ENCODE assay signal across 1 cellular context in the genomic region with DNA sequence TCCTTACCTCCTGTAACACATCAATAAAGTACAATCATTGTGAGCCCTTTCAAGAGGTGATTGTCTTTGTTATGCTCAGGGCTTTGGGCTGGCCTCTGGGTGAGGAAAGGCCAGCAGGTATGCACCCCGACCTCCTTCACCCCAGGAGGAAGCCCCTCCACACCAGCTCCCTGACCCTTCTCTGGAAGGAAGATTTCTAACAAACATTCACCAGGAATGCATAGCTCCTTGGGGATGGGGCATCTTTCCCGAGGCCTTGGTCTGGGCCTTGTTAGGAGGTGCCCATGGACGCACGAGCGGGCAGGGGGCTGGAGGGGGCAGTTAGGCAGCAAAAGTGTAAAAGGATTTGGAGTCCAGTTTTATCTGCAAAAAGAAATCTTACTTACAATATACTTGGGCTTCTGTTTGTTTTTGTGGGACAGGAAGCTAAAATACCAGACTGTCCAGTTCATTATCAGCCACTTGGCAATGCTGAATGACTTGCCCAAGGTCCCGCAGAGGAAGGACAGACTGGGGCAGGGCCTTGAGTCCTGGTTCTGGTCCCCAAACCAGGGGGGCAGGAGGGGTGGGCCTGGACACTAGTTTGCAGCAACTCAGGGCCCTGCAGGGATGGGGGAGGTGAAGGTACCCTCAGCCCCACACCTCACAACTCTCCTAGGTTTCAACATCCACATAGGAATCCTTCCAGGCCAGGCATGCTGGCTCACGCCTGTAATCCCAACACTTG.
TF ChIP-seq lines count a peak whose summit lies in the region.

No MANE protein-coding gene starts in this region.

TF ChIP-seq in HepG2, 621 proteins besides CTCF, POLR2A, EP300 and RAD21:
- TF ChIP-seq ZBTB7A (CRISPR knock-in tag; IDR thresholded peaks at IDR 0.05) (no peak), ZKSCAN8 (CRISPR knock-in tag; IDR thresholded peaks at IDR 0.05; ENCODE audit: borderline replicate concordance) (no peak), SIX4 (CRISPR knock-in tag; IDR thresholded peaks at IDR 0.05) (no peak), MED1 (CRISPR knock-in tag; IDR thresholded peaks at IDR 0.05) (no peak), SP4 (CRISPR knock-in tag; IDR thresholded peaks at IDR 0.05) (no peak), NR3C1 (CRISPR knock-in tag; IDR thresholded peaks at IDR 0.05) (no peak), NFAT5 (CRISPR knock-in tag; IDR thresholded peaks at IDR 0.05) (no peak)
